In the genomic region with DNA sequence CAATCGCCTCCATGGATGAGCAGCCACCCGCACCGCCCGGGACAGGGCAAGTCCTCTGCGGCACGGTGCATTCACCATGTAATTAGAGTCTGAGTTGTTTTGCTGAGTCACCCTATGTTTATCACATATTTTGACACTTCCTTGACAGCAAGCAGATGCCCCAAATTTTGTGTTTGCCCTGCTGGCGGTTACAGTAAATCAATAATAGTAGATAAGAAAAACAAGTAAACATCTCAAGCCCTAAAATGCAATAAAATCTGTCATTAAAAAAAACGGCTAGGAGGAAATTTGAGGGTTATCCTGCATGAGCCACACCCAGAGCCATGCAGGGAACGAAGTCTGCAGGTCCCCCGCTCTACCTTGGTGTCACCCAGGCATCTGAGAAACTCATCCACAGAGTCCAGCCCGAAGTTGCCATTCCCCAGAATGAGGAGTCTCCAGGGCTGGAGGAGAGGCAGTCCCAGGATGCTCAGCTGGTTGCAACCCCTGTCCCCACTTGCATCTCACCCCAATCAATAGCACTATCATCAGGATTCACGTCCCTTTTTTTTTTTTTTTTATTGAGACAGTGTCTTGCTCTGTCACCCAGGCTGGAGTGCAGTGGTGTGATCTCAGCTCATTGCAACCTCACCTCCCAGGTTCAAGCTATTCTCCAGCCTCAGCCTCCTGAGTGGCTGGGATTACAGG, we compare ENCODE assay signal across 1 cellular context.
TF ChIP-seq lines count a peak whose summit lies in the region.

No MANE protein-coding gene starts in this region.

TF ChIP-seq in HEK293, 187 proteins besides CTCF, POLR2A, EP300 and RAD21 (continued from another document and continues in another):
- TF ChIP-seq PRDM10 (tag by site-specific recombination; IDR thresholded peaks at IDR 0.05) (peak; percentile 97), SCRT1 (tag by site-specific recombination; IDR thresholded peaks at IDR 0.05; ENCODE audit: borderline replicate concordance) (no peak), ZNF623 (tag by site-specific recombination; IDR thresholded peaks at IDR 0.05) (0 out of 2 replicates have a peak, but pooled peaks have one; percentile 15), ZNF561 (tag by site-specific recombination; IDR thresholded peaks at IDR 0.05; ENCODE audit: borderline replicate concordance) (0 out of 2 replicates have a peak, but pooled peaks have one; percentile 39), ZNF777 (tag by site-specific recombination; IDR thresholded peaks at IDR 0.05; ENCODE audit: borderline replicate concordance) (no peak), ZBTB49 (tag by site-specific recombination; IDR thresholded peaks at IDR 0.05; ENCODE audit: low read depth) (no peak), IKZF3 (tag by site-specific recombination; IDR thresholded peaks at IDR 0.05) (no peak), ZNF132 (tag by site-specific recombination; IDR thresholded peaks at IDR 0.05; ENCODE audit: borderline replicate concordance) (no peak), ZNF121 (tag by site-specific recombination; IDR thresholded peaks at IDR 0.05) (no peak), ZNF560 (tag by site-specific recombination; IDR thresholded peaks at IDR 0.05; ENCODE audit: borderline replicate concordance) (no peak), SETDB1 (IDR thresholded peaks at IDR 0.05; ENCODE audit: insufficient read length, low read length) (no peak), ZNF555 (tag by site-specific recombination; conservative IDR thresholded peaks at IDR 0.05) (no peak), ZNF138 (tag by site-specific recombination; IDR thresholded peaks at IDR 0.05; ENCODE audit: borderline replicate concordance) (no peak), ZBTB11 (tag by site-specific recombination; conservative IDR thresholded peaks at IDR 0.05; ENCODE audit: low read depth) (no peak), TRIM28 (IDR thresholded peaks at IDR 0.05; ENCODE audit: borderline replicate concordance, low read length) (no peak), INSM2 (tag by site-specific recombination; IDR thresholded peaks at IDR 0.05) (peak; percentile 56; the same call in 1 of the 2 replicates), ZBTB26 (tag by site-specific recombination; optimal IDR thresholded peaks at IDR 0.05) (peak; percentile 12)
- TF ChIP-seq, protein P1, sequence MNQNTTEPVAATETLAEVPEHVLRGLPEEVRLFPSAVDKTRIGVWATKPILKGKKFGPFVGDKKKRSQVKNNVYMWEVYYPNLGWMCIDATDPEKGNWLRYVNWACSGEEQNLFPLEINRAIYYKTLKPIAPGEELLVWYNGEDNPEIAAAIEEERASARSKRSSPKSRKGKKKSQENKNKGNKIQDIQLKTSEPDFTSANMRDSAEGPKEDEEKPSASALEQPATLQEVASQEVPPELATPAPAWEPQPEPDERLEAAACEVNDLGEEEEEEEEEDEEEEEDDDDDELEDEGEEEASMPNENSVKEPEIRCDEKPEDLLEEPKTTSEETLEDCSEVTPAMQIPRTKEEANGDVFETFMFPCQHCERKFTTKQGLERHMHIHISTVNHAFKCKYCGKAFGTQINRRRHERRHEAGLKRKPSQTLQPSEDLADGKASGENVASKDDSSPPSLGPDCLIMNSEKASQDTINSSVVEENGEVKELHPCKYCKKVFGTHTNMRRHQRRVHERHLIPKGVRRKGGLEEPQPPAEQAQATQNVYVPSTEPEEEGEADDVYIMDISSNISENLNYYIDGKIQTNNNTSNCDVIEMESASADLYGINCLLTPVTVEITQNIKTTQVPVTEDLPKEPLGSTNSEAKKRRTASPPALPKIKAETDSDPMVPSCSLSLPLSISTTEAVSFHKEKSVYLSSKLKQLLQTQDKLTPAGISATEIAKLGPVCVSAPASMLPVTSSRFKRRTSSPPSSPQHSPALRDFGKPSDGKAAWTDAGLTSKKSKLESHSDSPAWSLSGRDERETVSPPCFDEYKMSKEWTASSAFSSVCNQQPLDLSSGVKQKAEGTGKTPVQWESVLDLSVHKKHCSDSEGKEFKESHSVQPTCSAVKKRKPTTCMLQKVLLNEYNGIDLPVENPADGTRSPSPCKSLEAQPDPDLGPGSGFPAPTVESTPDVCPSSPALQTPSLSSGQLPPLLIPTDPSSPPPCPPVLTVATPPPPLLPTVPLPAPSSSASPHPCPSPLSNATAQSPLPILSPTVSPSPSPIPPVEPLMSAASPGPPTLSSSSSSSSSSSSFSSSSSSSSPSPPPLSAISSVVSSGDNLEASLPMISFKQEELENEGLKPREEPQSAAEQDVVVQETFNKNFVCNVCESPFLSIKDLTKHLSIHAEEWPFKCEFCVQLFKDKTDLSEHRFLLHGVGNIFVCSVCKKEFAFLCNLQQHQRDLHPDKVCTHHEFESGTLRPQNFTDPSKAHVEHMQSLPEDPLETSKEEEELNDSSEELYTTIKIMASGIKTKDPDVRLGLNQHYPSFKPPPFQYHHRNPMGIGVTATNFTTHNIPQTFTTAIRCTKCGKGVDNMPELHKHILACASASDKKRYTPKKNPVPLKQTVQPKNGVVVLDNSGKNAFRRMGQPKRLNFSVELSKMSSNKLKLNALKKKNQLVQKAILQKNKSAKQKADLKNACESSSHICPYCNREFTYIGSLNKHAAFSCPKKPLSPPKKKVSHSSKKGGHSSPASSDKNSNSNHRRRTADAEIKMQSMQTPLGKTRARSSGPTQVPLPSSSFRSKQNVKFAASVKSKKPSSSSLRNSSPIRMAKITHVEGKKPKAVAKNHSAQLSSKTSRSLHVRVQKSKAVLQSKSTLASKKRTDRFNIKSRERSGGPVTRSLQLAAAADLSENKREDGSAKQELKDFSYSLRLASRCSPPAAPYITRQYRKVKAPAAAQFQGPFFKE (tag by site-specific recombination; IDR thresholded peaks at IDR 0.05; ENCODE audit: borderline replicate concordance) = no peak
- TF ChIP-seq, protein P2, sequence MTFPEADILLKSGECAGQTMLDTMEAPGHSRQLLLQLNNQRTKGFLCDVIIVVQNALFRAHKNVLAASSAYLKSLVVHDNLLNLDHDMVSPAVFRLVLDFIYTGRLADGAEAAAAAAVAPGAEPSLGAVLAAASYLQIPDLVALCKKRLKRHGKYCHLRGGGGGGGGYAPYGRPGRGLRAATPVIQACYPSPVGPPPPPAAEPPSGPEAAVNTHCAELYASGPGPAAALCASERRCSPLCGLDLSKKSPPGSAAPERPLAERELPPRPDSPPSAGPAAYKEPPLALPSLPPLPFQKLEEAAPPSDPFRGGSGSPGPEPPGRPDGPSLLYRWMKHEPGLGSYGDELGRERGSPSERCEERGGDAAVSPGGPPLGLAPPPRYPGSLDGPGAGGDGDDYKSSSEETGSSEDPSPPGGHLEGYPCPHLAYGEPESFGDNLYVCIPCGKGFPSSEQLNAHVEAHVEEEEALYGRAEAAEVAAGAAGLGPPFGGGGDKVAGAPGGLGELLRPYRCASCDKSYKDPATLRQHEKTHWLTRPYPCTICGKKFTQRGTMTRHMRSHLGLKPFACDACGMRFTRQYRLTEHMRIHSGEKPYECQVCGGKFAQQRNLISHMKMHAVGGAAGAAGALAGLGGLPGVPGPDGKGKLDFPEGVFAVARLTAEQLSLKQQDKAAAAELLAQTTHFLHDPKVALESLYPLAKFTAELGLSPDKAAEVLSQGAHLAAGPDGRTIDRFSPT (tag by site-specific recombination; IDR thresholded peaks at IDR 0.05) = no peak
- TF ChIP-seq, protein P3, sequence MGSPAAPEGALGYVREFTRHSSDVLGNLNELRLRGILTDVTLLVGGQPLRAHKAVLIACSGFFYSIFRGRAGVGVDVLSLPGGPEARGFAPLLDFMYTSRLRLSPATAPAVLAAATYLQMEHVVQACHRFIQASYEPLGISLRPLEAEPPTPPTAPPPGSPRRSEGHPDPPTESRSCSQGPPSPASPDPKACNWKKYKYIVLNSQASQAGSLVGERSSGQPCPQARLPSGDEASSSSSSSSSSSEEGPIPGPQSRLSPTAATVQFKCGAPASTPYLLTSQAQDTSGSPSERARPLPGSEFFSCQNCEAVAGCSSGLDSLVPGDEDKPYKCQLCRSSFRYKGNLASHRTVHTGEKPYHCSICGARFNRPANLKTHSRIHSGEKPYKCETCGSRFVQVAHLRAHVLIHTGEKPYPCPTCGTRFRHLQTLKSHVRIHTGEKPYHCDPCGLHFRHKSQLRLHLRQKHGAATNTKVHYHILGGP (tag by site-specific recombination; IDR thresholded peaks at IDR 0.05) = peak; percentile 95
- TF ChIP-seq, protein P4, sequence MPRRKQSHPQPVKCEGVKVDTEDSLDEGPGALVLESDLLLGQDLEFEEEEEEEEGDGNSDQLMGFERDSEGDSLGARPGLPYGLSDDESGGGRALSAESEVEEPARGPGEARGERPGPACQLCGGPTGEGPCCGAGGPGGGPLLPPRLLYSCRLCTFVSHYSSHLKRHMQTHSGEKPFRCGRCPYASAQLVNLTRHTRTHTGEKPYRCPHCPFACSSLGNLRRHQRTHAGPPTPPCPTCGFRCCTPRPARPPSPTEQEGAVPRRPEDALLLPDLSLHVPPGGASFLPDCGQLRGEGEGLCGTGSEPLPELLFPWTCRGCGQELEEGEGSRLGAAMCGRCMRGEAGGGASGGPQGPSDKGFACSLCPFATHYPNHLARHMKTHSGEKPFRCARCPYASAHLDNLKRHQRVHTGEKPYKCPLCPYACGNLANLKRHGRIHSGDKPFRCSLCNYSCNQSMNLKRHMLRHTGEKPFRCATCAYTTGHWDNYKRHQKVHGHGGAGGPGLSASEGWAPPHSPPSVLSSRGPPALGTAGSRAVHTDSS (tag by site-specific recombination; IDR thresholded peaks at IDR 0.05) = no peak
